1 cellular context compared by ENCODE assay signal in the genomic region with DNA sequence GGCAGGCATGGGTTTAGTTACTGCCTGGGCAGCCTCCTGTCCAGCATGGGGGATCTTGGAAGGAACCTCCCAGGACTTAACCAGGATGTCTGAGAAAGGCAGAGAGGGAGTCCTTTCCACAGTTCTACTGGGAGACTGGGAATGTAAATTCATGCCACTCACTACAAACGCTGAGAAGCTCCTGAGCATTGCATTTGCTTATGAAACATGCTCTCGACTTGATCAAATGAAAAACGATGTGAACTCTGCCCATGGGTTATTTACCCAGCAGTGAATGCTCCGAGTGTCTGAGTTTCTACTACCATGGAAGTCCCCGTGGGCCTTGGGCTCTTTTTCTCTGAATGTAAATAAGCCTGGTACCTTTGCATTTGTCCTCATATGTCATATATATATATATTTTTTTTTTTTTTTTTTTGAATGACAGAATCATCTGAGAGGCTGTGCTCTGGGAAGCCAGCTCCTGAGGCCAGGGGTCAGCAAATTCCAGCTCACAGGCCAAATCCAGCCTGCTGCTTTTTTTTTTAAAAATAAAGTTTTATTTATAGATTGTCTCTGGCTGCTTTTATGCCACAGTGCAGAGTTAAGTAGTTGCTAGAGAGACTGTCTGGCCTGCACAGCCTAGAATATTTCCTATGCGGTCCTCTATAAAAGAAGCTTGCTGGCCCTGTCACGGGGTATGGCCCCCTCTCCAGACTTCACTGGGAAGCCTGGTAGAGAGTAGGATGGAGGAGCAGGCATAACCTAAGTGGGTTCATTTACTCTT.
TF ChIP-seq lines count a peak whose summit lies in the region.

No MANE protein-coding gene starts in this region.

TF ChIP-seq in HepG2, 621 proteins besides CTCF, POLR2A, EP300 and RAD21 (continued from another document and continues in another):
- TF ChIP-seq PAXIP1 (CRISPR knock-in tag; conservative IDR thresholded peaks at IDR 0.05), result peak; percentile 74
- TF ChIP-seq ZNF232 (CRISPR knock-in tag; IDR thresholded peaks at IDR 0.05; ENCODE audit: borderline replicate concordance), result no peak
- TF ChIP-seq ETV5 (CRISPR knock-in tag; IDR thresholded peaks at IDR 0.05; ENCODE audit: borderline replicate concordance), result no peak; the same call in 1 of the 2 replicates
- TF ChIP-seq SAP130 (CRISPR knock-in tag; IDR thresholded peaks at IDR 0.05; ENCODE audit: low read depth), result peak; percentile 67
- TF ChIP-seq ZNF263 (CRISPR knock-in tag; IDR thresholded peaks at IDR 0.05), result no peak
- 0 out of 2 replicates have a peak, but pooled peaks have one; percentile 45 for TF ChIP-seq ZSCAN12 (CRISPR knock-in tag; IDR thresholded peaks at IDR 0.05)
- TF ChIP-seq, protein P1, sequence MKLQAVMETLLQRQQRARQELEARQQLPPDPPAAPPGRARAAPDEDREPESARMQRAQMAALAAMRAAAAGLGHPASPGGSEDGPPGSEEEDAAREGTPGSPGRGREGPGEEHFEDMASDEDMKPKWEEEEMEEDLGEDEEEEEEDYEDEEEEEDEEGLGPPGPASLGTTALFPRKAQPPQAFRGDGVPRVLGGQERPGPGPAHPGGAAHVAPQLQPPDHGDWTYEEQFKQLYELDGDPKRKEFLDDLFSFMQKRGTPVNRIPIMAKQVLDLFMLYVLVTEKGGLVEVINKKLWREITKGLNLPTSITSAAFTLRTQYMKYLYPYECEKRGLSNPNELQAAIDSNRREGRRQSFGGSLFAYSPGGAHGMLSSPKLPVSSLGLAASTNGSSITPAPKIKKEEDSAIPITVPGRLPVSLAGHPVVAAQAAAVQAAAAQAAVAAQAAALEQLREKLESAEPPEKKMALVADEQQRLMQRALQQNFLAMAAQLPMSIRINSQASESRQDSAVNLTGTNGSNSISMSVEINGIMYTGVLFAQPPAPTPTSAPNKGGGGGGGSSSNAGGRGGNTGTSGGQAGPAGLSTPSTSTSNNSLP (IDR thresholded peaks at IDR 0.05; ENCODE audit: low read depth, low read length), result peak; percentile 96
- TF ChIP-seq MAZ (IDR thresholded peaks at IDR 0.05; ENCODE audit: borderline replicate concordance, low read depth, low read length), result no peak
- TF ChIP-seq MAZ (CRISPR knock-in tag; IDR thresholded peaks at IDR 0.05; ENCODE audit: low read depth), result no peak
- TF ChIP-seq ZNF558 (CRISPR knock-in tag; IDR thresholded peaks at IDR 0.05; ENCODE audit: borderline replicate concordance), result no peak
- peak; percentile 37; the same call in 1 of the 2 replicates for TF ChIP-seq ZNF503 (CRISPR knock-in tag; IDR thresholded peaks at IDR 0.05)
- TF ChIP-seq ZNF768 (CRISPR knock-in tag; IDR thresholded peaks at IDR 0.05), result no peak
- no peak; the same call in 1 of the 2 replicates for TF ChIP-seq SAFB2 (CRISPR knock-in tag; IDR thresholded peaks at IDR 0.05; ENCODE audit: borderline replicate concordance, low read depth)
- TF ChIP-seq JARID2 (CRISPR knock-in tag; IDR thresholded peaks at IDR 0.05; ENCODE audit: insufficient replicate concordance), result no peak
- TF ChIP-seq ARID5B (CRISPR knock-in tag; IDR thresholded peaks at IDR 0.05), result peak; percentile 84
- TF ChIP-seq, protein P2, sequence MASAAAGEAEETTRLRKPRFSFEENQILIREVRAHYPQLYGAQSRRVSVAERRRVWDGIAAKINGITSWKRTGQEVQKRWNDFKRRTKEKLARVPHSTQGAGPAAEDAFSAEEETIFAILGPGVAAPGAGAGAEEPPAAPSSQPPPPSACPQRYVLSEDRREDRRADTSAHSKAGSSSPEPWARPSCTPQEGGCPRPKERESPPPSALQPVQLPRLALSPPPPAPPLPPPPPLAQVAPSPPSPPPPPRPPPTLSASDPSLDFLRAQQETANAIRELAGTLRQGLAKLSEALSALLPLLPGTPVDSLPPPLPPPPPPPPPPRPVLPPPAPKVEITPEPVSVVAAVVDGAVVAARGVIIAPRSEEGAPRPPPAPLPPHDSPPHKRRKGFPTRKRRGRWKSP (CRISPR knock-in tag; IDR thresholded peaks at IDR 0.05), result peak; percentile 45; the same call in 1 of the 2 replicates
- TF ChIP-seq, protein P3, sequence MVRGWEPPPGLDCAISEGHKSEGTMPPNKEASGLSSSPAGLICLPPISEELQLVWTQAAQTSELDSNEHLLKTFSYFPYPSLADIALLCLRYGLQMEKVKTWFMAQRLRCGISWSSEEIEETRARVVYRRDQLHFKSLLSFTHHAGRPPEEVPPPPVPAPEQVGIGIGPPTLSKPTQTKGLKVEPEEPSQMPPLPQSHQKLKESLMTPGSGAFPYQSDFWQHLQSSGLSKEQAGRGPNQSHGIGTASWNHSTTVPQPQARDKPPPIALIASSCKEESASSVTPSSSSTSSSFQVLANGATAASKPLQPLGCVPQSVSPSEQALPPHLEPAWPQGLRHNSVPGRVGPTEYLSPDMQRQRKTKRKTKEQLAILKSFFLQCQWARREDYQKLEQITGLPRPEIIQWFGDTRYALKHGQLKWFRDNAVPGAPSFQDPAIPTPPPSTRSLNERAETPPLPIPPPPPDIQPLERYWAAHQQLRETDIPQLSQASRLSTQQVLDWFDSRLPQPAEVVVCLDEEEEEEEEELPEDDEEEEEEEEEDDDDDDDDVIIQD (CRISPR knock-in tag; IDR thresholded peaks at IDR 0.05; ENCODE audit: low read depth), result peak; percentile 98
- TF ChIP-seq, protein P4, sequence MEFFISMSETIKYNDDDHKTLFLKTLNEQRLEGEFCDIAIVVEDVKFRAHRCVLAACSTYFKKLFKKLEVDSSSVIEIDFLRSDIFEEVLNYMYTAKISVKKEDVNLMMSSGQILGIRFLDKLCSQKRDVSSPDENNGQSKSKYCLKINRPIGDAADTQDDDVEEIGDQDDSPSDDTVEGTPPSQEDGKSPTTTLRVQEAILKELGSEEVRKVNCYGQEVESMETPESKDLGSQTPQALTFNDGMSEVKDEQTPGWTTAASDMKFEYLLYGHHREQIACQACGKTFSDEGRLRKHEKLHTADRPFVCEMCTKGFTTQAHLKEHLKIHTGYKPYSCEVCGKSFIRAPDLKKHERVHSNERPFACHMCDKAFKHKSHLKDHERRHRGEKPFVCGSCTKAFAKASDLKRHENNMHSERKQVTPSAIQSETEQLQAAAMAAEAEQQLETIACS (CRISPR knock-in tag; IDR thresholded peaks at IDR 0.05), result no peak
- TF ChIP-seq FOXA1 (IDR thresholded peaks at IDR 0.05), result peak; percentile 77
- TF ChIP-seq FOXA1 (CRISPR knock-in tag; IDR thresholded peaks at IDR 0.05), result peak; percentile 94
- TF ChIP-seq IRF2 (CRISPR knock-in tag; IDR thresholded peaks at IDR 0.05), result peak; percentile 69; the same call in 1 of the 2 replicates
- 0 out of 2 replicates have a peak, but pooled peaks have one; percentile 41 for TF ChIP-seq IKZF5 (CRISPR knock-in tag; IDR thresholded peaks at IDR 0.05)
- no peak for TF ChIP-seq ZNF790 (CRISPR knock-in tag; IDR thresholded peaks at IDR 0.05; ENCODE audit: borderline replicate concordance)
- TF ChIP-seq GATAD2A (CRISPR knock-in tag; IDR thresholded peaks at IDR 0.05), result peak; percentile 86
- TF ChIP-seq TEAD3 (CRISPR knock-in tag; optimal IDR thresholded peaks at IDR 0.05; ENCODE audit: borderline replicate concordance), result peak; percentile 69
- peak; percentile 61 for TF ChIP-seq HDAC2 (CRISPR knock-in tag; IDR thresholded peaks at IDR 0.05)
- TF ChIP-seq TCF7 (IDR thresholded peaks at IDR 0.05; ENCODE audit: low read depth), result peak; percentile 46; the same call in 1 of the 2 replicates
- TF ChIP-seq ZC3H4 (CRISPR knock-in tag; IDR thresholded peaks at IDR 0.05; ENCODE audit: borderline replicate concordance), result no peak
- no peak for TF ChIP-seq ZNF660 (CRISPR knock-in tag; IDR thresholded peaks at IDR 0.05; ENCODE audit: borderline replicate concordance, low read depth)
- TF ChIP-seq ZBTB3 (CRISPR knock-in tag; IDR thresholded peaks at IDR 0.05; ENCODE audit: borderline replicate concordance, low read depth), result no peak
- TF ChIP-seq HNF4A (CRISPR knock-in tag; IDR thresholded peaks at IDR 0.05), result peak; percentile 82
- TF ChIP-seq MED1 (CRISPR knock-in tag; IDR thresholded peaks at IDR 0.05), result peak; percentile 80
- no peak for TF ChIP-seq SMAD9 (CRISPR knock-in tag; IDR thresholded peaks at IDR 0.05)
- TF ChIP-seq MIXL1 (CRISPR knock-in tag; IDR thresholded peaks at IDR 0.05), result peak; percentile 69; the same call in 1 of the 2 replicates
- TF ChIP-seq, protein P5, sequence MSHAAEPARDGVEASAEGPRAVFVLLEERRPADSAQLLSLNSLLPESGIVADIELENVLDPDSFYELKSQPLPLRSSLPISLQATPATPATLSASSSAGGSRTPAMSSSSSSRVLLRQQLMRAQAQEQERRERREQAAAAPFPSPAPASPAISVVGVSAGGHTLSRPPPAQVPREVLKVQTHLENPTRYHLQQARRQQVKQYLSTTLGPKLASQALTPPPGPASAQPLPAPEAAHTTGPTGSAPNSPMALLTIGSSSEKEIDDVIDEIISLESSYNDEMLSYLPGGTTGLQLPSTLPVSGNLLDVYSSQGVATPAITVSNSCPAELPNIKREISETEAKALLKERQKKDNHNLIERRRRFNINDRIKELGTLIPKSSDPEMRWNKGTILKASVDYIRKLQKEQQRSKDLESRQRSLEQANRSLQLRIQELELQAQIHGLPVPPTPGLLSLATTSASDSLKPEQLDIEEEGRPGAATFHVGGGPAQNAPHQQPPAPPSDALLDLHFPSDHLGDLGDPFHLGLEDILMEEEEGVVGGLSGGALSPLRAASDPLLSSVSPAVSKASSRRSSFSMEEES (CRISPR knock-in tag; IDR thresholded peaks at IDR 0.05), result 0 out of 2 replicates have a peak, but pooled peaks have one; percentile 25
- TF ChIP-seq ZFX (CRISPR knock-in tag; IDR thresholded peaks at IDR 0.05; ENCODE audit: low read depth), result peak; percentile 66
